In the genomic region with DNA sequence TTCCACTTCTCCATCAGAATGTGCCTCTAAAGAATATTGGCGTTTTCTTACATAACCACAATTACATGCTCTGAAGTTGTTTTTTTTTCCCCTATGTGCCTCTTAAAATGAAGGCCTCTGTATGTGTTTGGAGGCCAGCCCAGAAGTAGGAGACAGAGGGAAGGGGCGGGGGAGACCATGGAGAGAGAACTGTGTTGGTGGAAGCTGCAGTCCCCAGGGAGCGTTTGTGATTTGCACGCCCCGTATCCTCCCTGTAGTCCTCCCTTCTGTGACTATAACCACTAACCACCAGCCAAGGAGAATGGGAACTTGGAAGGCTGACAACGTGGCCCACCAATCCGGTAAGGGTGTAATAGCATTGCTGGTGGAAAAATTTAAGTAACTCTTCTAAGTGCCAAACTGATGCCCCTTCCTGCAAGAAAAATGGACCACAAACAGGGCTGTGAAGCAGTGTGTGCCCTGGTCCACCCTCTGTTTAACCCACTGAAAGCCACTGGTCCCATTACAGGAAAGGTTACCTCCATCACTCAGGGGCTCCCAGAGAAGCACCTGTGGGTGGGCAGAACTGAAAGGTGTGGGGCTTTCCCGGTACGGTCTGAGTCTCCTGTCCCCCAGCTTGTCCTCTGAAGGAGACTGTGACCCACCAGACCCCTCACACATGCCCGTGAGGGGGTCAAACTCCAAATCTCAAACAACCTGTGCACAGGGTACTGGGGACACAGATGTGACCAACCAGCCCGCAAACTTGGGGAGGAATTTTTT, we compare ENCODE assay signal across 10 cellular contexts. TPM values are rescaled to one million over a fixed set of nuclear protein-coding genes. Genes with fewer than 3 reads are reported as not detected.
DNase-seq lines count a peak whose midpoint lies in the region; ATAC-seq and TF ChIP-seq lines count a peak whose summit lies in the region.
"Had no signal": no experiment of that assay in that cellular context is flagged by ENCODE, and none has a peak within 500 bp of the region (broad histone marks: within the 10 kb centered on the region; RNA-seq: fewer than 3 reads in every experiment).

No MANE protein-coding gene starts in this region.

- WGBS in gastroesophageal sphincter (ENCODE audit: low coverage in 1 of 2), 2 donors = 20 to 53% methylated on average over 3 to 8 of the region's 11 CpGs

- intact Hi-C loops in breast epithelium (cut with DNase I; ENCODE audit: low total_unique reads) = no loop called here

- DNase-seq in NCI-H748 (lab: John Stamatoyannopoulos, UW; ENCODE audit: unreplicated experiment) = peak; percentile 44
- no peak for DNase-seq in NCI-H748 treated with DMSO at 0.1 percent for 48 hours (lab: John Stamatoyannopoulos, UW)
- peak; percentile 99 for DNase-seq in NCI-H2107 treated with DMSO at 0.1 percent for 48 hours (lab: John Stamatoyannopoulos, UW; ENCODE audit: unreplicated experiment)
- DNase-seq in activated naive CD8-positive, alpha-beta T cell treated with anti-CD3 and anti-CD28 coated beads, Interleukin-2, amount 50 U/mL, for 24 hours = no peak
- DNase-seq in neural progenitor cell (ENCODE audit: low spot score) = no peak
- DNase-seq in breast epithelium (ENCODE audit: low spot score in 2 of 2) = no peak
- DNase-seq: activated CD4-positive, alpha-beta T cell treated with anti-CD3 and anti-CD28 coated beads, Interleukin-2, amount 50 U/mL, for 4 hours; upper lobe of right lung had no signal

- H4K20me1 ChIP-seq in neural progenitor cell (ENCODE audit: low read depth) = peaks cover 94% of the 10 kb centered on the region

- no peak overlapping the region for H3K4me3 Mint-ChIP-seq in activated naive CD8-positive, alpha-beta T cell treated with anti-CD3 and anti-CD28 coated beads, Interleukin-2, amount 50 U/mL, for 24 hours
- H3K4me3 Mint-ChIP-seq in neural progenitor cell = no peak overlapping the region

- H3K36me3 ChIP-seq in neural progenitor cell (no peaks in the 10 kb centered on the region), gastroesophageal sphincter (no peaks in the 10 kb centered on the region), breast epithelium (no peaks in the 10 kb centered on the region)
- H3K36me3 ChIP-seq: upper lobe of right lung had no signal

- no peak overlapping the region for H3K4me2 ChIP-seq in neural progenitor cell

- TF ChIP-seq POLR2A in gastroesophageal sphincter (IDR thresholded peaks at IDR 0.05) = no peak
- TF ChIP-seq POLR2A in breast epithelium (IDR thresholded peaks at IDR 0.05) = no peak

- H3K79me2 ChIP-seq in neural progenitor cell (ENCODE audit: low read depth) = peaks cover 99% of the 10 kb centered on the region

- H3K4me1 Mint-ChIP-seq in activated naive CD8-positive, alpha-beta T cell treated with anti-CD3 and anti-CD28 coated beads, Interleukin-2, amount 50 U/mL, for 24 hours = peaks cover 96% of the 10 kb centered on the region
- peaks cover 64% of the 10 kb centered on the region for H3K4me1 Mint-ChIP-seq in neural progenitor cell

- H3K27ac ChIP-seq in neural progenitor cell (no peak overlapping the region), gastroesophageal sphincter (no peak overlapping the region), breast epithelium (no peak overlapping the region)
- H3K27ac ChIP-seq: upper lobe of right lung had no signal

- H3K4me3 ChIP-seq in neural progenitor cell (no peak overlapping the region), gastroesophageal sphincter (no peak overlapping the region), breast epithelium (no peak overlapping the region)
- H3K4me3 ChIP-seq: upper lobe of right lung had no signal

- TF ChIP-seq CTCF in neural progenitor cell (IDR thresholded peaks at IDR 0.05) (no peak), gastroesophageal sphincter (IDR thresholded peaks at IDR 0.05) (no peak), breast epithelium (IDR thresholded peaks at IDR 0.05) (no peak)

- no peaks in the 10 kb centered on the region for H3K27me3 Mint-ChIP-seq in activated naive CD8-positive, alpha-beta T cell treated with anti-CD3 and anti-CD28 coated beads, Interleukin-2, amount 50 U/mL, for 24 hours
- peaks cover 8% of the 10 kb centered on the region for H3K27me3 Mint-ChIP-seq in neural progenitor cell (ENCODE audit: insufficient read depth, low read depth)

- TF ChIP-seq EP300 in gastroesophageal sphincter (IDR thresholded peaks at IDR 0.05) = no peak

- H3K4me1 ChIP-seq in neural progenitor cell (peaks cover 61% of the 10 kb centered on the region), gastroesophageal sphincter (peaks cover 0 to 42% (median 0%) of the 10 kb centered on the region in 3 donors), breast epithelium (no peaks in the 10 kb centered on the region)

- peak overlapping the region; percentile 45 for H3K27ac Mint-ChIP-seq in activated naive CD8-positive, alpha-beta T cell treated with anti-CD3 and anti-CD28 coated beads, Interleukin-2, amount 50 U/mL, for 24 hours
- H3K27ac Mint-ChIP-seq in neural progenitor cell = peak overlapping the region; percentile 40

- no peak for ATAC-seq in activated naive CD8-positive, alpha-beta T cell treated with anti-CD3 and anti-CD28 coated beads, Interleukin-2, amount 50 U/mL, for 24 hours
- ATAC-seq in GM21576 (IDR thresholded peaks at IDR 0.05; ENCODE audit: unreplicated experiment) = no peak
- no peak for ATAC-seq in gastroesophageal sphincter
- ATAC-seq: upper lobe of right lung had no signal

- no peaks in the 10 kb centered on the region for H3K9me3 Mint-ChIP-seq in activated naive CD8-positive, alpha-beta T cell treated with anti-CD3 and anti-CD28 coated beads, Interleukin-2, amount 50 U/mL, for 24 hours
- H3K9me3 Mint-ChIP-seq in neural progenitor cell = no peaks in the 10 kb centered on the region

- H3K27me3 ChIP-seq in neural progenitor cell (no peaks in the 10 kb centered on the region), gastroesophageal sphincter (no peaks in the 10 kb centered on the region), breast epithelium (no peaks in the 10 kb centered on the region)
- H3K27me3 ChIP-seq: upper lobe of right lung had no signal

- H2AFZ ChIP-seq in neural progenitor cell (replicated peaks) = no peak overlapping the region

- H3F3A ChIP-seq in neural progenitor cell (ENCODE audit: low read depth) = peaks cover 15% of the 10 kb centered on the region

- peaks cover 9% of the 10 kb centered on the region for H3K36me3 Mint-ChIP-seq in activated naive CD8-positive, alpha-beta T cell treated with anti-CD3 and anti-CD28 coated beads, Interleukin-2, amount 50 U/mL, for 24 hours (ENCODE audit: low read depth)
- peaks cover 15% of the 10 kb centered on the region for H3K36me3 Mint-ChIP-seq in neural progenitor cell

- H3K9me3 ChIP-seq in neural progenitor cell (ENCODE audit: low read depth) = no peaks in the 10 kb centered on the region
- no peaks in the 10 kb centered on the region for H3K9me3 ChIP-seq in gastroesophageal sphincter
- no peaks in the 10 kb centered on the region for H3K9me3 ChIP-seq in breast epithelium
- H3K9me3 ChIP-seq: upper lobe of right lung had no signal

- H3K9ac ChIP-seq in neural progenitor cell = no peak overlapping the region

RNA-seq across cellular contexts. Expression of a gene that starts 36.8 kb away (rescaled TPM):
- 17.8 and 34.8 TPM in 2 replicates for total RNA-seq in neural progenitor cell (ENCODE audit: low replicate concordance)
- total RNA-seq in gastroesophageal sphincter = 10 to 100 TPM in 1 of 4 donors, 1 to 10 TPM in 3; 2.0 to 10.1 (median 4.9) TPM
- total RNA-seq in breast epithelium = 10 to 100 TPM in 2 of 3 donors, 1 to 10 TPM in 1; 5.8 to 25.9 (median 19.3) TPM

Comparison
In these comparisons a context has a peak if more than half of its experiments do, and no peak if none do; other contexts are left out.
1. DNase-seq: peak in NCI-H748 (single experiment) and NCI-H2107 treated with DMSO at 0.1 percent for 48 hours (single experiment); none in NCI-H748 treated with DMSO at 0.1 percent for 48 hours (single experiment), activated naive CD8-positive, alpha-beta T cell treated with anti-CD3 and anti-CD28 coated beads, Interleukin-2, amount 50 U/mL, for 24 hours (single experiment), neural progenitor cell (single experiment) and breast epithelium (0 of 2).